1 cellular context compared by ENCODE assay signal in the genomic region with DNA sequence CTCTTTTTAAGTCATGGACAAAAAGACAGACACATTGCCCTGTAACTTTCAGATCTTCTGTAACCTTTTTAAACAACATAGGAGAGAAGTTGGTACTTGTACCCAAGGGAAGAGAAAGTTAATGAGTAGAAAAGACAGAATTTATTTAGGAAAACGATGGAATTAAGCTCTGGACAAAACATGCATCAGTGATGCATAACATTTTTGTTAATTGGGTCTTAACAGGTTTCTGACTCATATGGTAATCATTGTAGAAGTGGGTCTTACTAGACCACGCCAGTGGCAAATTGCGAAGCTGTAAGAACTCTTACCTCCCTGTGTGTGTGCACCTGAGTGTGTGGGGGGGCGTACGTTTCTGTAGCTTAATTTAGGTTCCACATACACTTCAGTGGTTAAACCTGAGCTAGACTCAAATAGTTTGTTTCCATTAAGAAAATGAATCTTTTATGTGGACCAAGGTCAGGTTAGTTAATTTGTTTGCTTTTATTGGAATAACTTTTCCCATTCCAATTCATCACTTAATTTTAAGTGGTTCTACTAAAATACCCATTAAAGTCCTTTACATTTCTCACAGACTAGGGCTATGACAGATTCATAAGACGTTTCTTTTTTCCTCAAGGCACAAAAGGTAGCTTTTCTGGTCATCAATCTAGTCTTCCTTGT.
TF ChIP-seq lines count a peak whose summit lies in the region.

No MANE protein-coding gene starts in this region.

TF ChIP-seq in HEK293, 187 proteins besides CTCF, POLR2A, EP300 and RAD21:
- peak; percentile 54; the same call in 1 of the 2 replicates for TF ChIP-seq WT1 (tag by site-specific recombination; IDR thresholded peaks at IDR 0.05)
- TF ChIP-seq, protein P1, sequence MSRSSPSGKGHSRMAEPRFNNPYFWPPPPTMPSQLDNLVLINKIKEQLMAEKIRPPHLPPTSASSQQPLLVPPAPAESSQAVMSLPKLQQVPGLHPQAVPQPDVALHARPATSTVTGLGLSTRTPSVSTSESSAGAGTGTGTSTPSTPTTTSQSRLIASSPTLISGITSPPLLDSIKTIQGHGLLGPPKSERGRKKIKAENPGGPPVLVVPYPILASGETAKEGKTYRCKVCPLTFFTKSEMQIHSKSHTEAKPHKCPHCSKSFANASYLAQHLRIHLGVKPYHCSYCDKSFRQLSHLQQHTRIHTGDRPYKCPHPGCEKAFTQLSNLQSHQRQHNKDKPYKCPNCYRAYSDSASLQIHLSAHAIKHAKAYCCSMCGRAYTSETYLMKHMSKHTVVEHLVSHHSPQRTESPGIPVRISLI (tag by site-specific recombination; IDR thresholded peaks at IDR 0.05) = no peak
- TF ChIP-seq OSR2 (tag by site-specific recombination; IDR thresholded peaks at IDR 0.05) = peak; percentile 54
- TF ChIP-seq ZNF843 (tag by site-specific recombination; IDR thresholded peaks at IDR 0.05) = peak; percentile 41; the same call in 1 of the 2 replicates
- TF ChIP-seq, protein P2, sequence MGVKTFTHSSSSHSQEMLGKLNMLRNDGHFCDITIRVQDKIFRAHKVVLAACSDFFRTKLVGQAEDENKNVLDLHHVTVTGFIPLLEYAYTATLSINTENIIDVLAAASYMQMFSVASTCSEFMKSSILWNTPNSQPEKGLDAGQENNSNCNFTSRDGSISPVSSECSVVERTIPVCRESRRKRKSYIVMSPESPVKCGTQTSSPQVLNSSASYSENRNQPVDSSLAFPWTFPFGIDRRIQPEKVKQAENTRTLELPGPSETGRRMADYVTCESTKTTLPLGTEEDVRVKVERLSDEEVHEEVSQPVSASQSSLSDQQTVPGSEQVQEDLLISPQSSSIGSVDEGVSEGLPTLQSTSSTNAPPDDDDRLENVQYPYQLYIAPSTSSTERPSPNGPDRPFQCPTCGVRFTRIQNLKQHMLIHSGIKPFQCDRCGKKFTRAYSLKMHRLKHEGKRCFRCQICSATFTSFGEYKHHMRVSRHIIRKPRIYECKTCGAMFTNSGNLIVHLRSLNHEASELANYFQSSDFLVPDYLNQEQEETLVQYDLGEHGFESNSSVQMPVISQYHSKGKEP (tag by site-specific recombination; IDR thresholded peaks at IDR 0.05) = peak; percentile 62
- no peak for TF ChIP-seq ZNF571 (tag by site-specific recombination; IDR thresholded peaks at IDR 0.05)
- TF ChIP-seq GLIS1 (tag by site-specific recombination; IDR thresholded peaks at IDR 0.05) = peak; percentile 32; the same call in 1 of the 2 replicates
- TF ChIP-seq ZBTB17 (tag by site-specific recombination; IDR thresholded peaks at IDR 0.05) = peak; percentile 53
- TF ChIP-seq, protein P3, sequence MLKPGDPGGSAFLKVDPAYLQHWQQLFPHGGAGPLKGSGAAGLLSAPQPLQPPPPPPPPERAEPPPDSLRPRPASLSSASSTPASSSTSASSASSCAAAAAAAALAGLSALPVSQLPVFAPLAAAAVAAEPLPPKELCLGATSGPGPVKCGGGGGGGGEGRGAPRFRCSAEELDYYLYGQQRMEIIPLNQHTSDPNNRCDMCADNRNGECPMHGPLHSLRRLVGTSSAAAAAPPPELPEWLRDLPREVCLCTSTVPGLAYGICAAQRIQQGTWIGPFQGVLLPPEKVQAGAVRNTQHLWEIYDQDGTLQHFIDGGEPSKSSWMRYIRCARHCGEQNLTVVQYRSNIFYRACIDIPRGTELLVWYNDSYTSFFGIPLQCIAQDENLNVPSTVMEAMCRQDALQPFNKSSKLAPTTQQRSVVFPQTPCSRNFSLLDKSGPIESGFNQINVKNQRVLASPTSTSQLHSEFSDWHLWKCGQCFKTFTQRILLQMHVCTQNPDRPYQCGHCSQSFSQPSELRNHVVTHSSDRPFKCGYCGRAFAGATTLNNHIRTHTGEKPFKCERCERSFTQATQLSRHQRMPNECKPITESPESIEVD (tag by site-specific recombination; IDR thresholded peaks at IDR 0.05) = peak; percentile 84
- TF ChIP-seq PBX3 (CRISPR knock-in tag; IDR thresholded peaks at IDR 0.05) = no peak
- no peak for TF ChIP-seq ZNF394 (tag by site-specific recombination; IDR thresholded peaks at IDR 0.05; ENCODE audit: borderline replicate concordance)
- TF ChIP-seq, protein P4, sequence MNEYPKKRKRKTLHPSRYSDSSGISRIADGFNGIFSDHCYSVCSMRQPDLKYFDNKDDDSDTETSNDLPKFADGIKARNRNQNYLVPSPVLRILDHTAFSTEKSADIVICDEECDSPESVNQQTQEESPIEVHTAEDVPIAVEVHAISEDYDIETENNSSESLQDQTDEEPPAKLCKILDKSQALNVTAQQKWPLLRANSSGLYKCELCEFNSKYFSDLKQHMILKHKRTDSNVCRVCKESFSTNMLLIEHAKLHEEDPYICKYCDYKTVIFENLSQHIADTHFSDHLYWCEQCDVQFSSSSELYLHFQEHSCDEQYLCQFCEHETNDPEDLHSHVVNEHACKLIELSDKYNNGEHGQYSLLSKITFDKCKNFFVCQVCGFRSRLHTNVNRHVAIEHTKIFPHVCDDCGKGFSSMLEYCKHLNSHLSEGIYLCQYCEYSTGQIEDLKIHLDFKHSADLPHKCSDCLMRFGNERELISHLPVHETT (tag by site-specific recombination; IDR thresholded peaks at IDR 0.05) = no peak
- TF ChIP-seq, protein P5, sequence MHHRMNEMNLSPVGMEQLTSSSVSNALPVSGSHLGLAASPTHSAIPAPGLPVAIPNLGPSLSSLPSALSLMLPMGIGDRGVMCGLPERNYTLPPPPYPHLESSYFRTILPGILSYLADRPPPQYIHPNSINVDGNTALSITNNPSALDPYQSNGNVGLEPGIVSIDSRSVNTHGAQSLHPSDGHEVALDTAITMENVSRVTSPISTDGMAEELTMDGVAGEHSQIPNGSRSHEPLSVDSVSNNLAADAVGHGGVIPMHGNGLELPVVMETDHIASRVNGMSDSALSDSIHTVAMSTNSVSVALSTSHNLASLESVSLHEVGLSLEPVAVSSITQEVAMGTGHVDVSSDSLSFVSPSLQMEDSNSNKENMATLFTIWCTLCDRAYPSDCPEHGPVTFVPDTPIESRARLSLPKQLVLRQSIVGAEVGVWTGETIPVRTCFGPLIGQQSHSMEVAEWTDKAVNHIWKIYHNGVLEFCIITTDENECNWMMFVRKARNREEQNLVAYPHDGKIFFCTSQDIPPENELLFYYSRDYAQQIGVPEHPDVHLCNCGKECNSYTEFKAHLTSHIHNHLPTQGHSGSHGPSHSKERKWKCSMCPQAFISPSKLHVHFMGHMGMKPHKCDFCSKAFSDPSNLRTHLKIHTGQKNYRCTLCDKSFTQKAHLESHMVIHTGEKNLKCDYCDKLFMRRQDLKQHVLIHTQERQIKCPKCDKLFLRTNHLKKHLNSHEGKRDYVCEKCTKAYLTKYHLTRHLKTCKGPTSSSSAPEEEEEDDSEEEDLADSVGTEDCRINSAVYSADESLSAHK (tag by site-specific recombination; IDR thresholded peaks at IDR 0.05) = peak; percentile 18; the same call in 1 of the 2 replicates
- TF ChIP-seq ZNF623 (tag by site-specific recombination; IDR thresholded peaks at IDR 0.05) = no peak
